13 cellular contexts compared by ENCODE assay signal in genomic region chr11:17564687-17565042, GRCh38. TPM values are rescaled to one million over a fixed set of nuclear protein-coding genes. Genes with fewer than 3 reads are reported as not detected.
DNase-seq lines count a peak whose midpoint lies in the region; ATAC-seq and TF ChIP-seq lines count a peak whose summit lies in the region.
"Had no signal": no experiment of that assay in that cellular context is flagged by ENCODE, and none has a peak within 500 bp of the region (broad histone marks: within the 10 kb centered on the region; RNA-seq: fewer than 3 reads in every experiment).

No MANE protein-coding gene starts in this region.

- H3K4me3 Mint-ChIP-seq in WTC11: no peak overlapping the region
- H3K4me3 Mint-ChIP-seq: activated T-cell treated with anti-CD3 and anti-CD28 coated beads, Interleukin-2, amount 50 U/mL, for 4 hours; IgD-negative memory B cell had no signal

- H3K27me3 Mint-ChIP-seq in WTC11 (ENCODE audit: low read depth): no peaks in the 10 kb centered on the region; the same call in 1 of the 2 replicates

- H3K9me2 ChIP-seq in DOHH2 (replicated peaks; ENCODE audit: control insufficient read depth, low read length): no peaks in the 10 kb centered on the region

- peak; percentile 59 for TF ChIP-seq CTCF in DOHH2 (IDR thresholded peaks at IDR 0.05; ENCODE audit: low read depth, low read length, poor library complexity, severe bottlenecking)
- TF ChIP-seq CTCF in HFF-Myc (IDR thresholded peaks at IDR 0.05; ENCODE audit: low read depth, low read length, missing control alignments): peak; percentile 40
- no peak for TF ChIP-seq CTCF in WTC11 (IDR thresholded peaks at IDR 0.05)

- no peaks in the 10 kb centered on the region for H4K20me1 ChIP-seq in DOHH2 (ENCODE audit: control insufficient read depth, insufficient read depth, low read depth, low read length)

- no peak overlapping the region for H3K27ac Mint-ChIP-seq in WTC11
- H3K27ac Mint-ChIP-seq: IgD-negative memory B cell had no signal

- H3K79me2 ChIP-seq in DOHH2 (ENCODE audit: control insufficient read depth, low read length): no peaks in the 10 kb centered on the region

- H3K36me3 Mint-ChIP-seq in WTC11: no peaks in the 10 kb centered on the region
- H3K36me3 Mint-ChIP-seq: IgD-negative memory B cell had no signal

- POLR2A ChIA-PET in WTC11 (lab: Charles Lee): no interaction called here

- H3K27me3 ChIP-seq in DOHH2 (ENCODE audit: control insufficient read depth, low read length): no peaks in the 10 kb centered on the region
- H3K27me3 ChIP-seq: ascending aorta, sigmoid colon had no signal

- no peak overlapping the region for H3K27ac ChIP-seq in DOHH2 (ENCODE audit: low read depth, low read length)
- H3K27ac ChIP-seq: ascending aorta, sigmoid colon had no signal

- peak; percentile 74 for ATAC-seq in WTC11
- ATAC-seq: activated T-cell treated with anti-CD3 and anti-CD28 coated beads, Interleukin-2, amount 50 U/mL, for 4 hours had no signal

- no peak for DNase-seq in HFF-Myc (ENCODE audit: extremely low read depth, low read depth)
- DNase-seq in WTC11 (ENCODE audit: low spot score): peak; percentile 53
- DNase-seq in iris pigment epithelial cell (ENCODE audit: low read depth): peak; percentile 5
- DNase-seq in C1 segment of cervical spinal cord (lab: John Stamatoyannopoulos, UW): no peak
- DNase-seq in kidney glomerular epithelial cell (lab: John Stamatoyannopoulos, UW): no peak
- DNase-seq in NCI-H1092 (lab: John Stamatoyannopoulos, UW): no peak
- DNase-seq: activated T-cell treated with anti-CD3 and anti-CD28 coated beads, Interleukin-2, amount 50 U/mL, for 4 hours; COR-L47; NCI-H2171 had no signal

- no peak overlapping the region for H3K4me3 ChIP-seq in DOHH2 (ENCODE audit: low read length)
- no peak overlapping the region for H3K4me3 ChIP-seq in HFF-Myc (replicated peaks; ENCODE audit: low read depth, low read length)
- H3K4me3 ChIP-seq: ascending aorta, sigmoid colon had no signal

- no peaks in the 10 kb centered on the region for H3K9me3 ChIP-seq in DOHH2 (ENCODE audit: control insufficient read depth, insufficient read depth, low read length)
- H3K9me3 ChIP-seq: ascending aorta, sigmoid colon had no signal

- H3K4me1 Mint-ChIP-seq in WTC11: no peaks in the 10 kb centered on the region
- H3K4me1 Mint-ChIP-seq: IgD-negative memory B cell had no signal

- H3K4me1 ChIP-seq in DOHH2 (ENCODE audit: control insufficient read depth, low read length): no peaks in the 10 kb centered on the region
- H3K4me1 ChIP-seq: ascending aorta, sigmoid colon had no signal

- no peaks in the 10 kb centered on the region for H3K36me3 ChIP-seq in DOHH2 (ENCODE audit: control insufficient read depth, low read length)
- H3K36me3 ChIP-seq: ascending aorta, sigmoid colon had no signal

- H3K9me3 Mint-ChIP-seq in WTC11: no peaks in the 10 kb centered on the region
- H3K9me3 Mint-ChIP-seq: activated T-cell treated with anti-CD3 and anti-CD28 coated beads, Interleukin-2, amount 50 U/mL, for 4 hours; IgD-negative memory B cell had no signal

- CTCF ChIA-PET in WTC11 (lab: Charles Lee): interaction anchor here (0.7 to 3.5 kb wide), 14 partner anchors 11 to 176 kb away, joined by 3 to 25 read pairs (median 5); partner anchors contain the start of genes KCNJ11, MYOD1, OTOG and USH1C

- no peak overlapping the region for H3K4me2 ChIP-seq in DOHH2 (ENCODE audit: low read length)

- no peaks in the 10 kb centered on the region for H3F3A ChIP-seq in DOHH2 (ENCODE audit: control insufficient read depth, insufficient read depth)

TF ChIP-seq in WTC11, 78 proteins besides CTCF, POLR2A, EP300 and RAD21:
- no peak for TF ChIP-seq FOXK1 (CRISPR knock-in tag; IDR thresholded peaks at IDR 0.05)
- TF ChIP-seq E2F1 (CRISPR knock-in tag; IDR thresholded peaks at IDR 0.05): no peak
- TF ChIP-seq RELA (CRISPR knock-in tag; IDR thresholded peaks at IDR 0.05; ENCODE audit: borderline replicate concordance): no peak
- TF ChIP-seq PRRX2 (CRISPR knock-in tag; IDR thresholded peaks at IDR 0.05): no peak
- no peak for TF ChIP-seq GTF2I (CRISPR knock-in tag; conservative IDR thresholded peaks at IDR 0.05)
- TF ChIP-seq FOXP4 (CRISPR knock-in tag; IDR thresholded peaks at IDR 0.05): no peak

RNA-seq across cellular contexts. Expression of gene OTOG, which starts 17.6 kb away (rescaled TPM):
- total RNA-seq in WTC11 (2021): 1.4 to 3.5 TPM (median 2.1 TPM) in 3 replicates
- total RNA-seq: activated T-cell treated with anti-CD3 and anti-CD28 coated beads, Interleukin-2, amount 50 U/mL, for 4 hours; ascending aorta had no signal

RNA-seq across cellular contexts. Expression of gene USH1C, which starts 20.4 kb away (rescaled TPM):
- total RNA-seq in WTC11 (2021): 3.3 to 3.9 TPM (median 3.7 TPM) in 3 replicates
- total RNA-seq: activated T-cell treated with anti-CD3 and anti-CD28 coated beads, Interleukin-2, amount 50 U/mL, for 4 hours; ascending aorta had no signal

Comparison
In these comparisons a context has a peak if more than half of its experiments do, and no peak if none do; other contexts are left out.
1. DNase-seq: peak in WTC11 (single experiment) and iris pigment epithelial cell (single experiment); none in HFF-Myc (single experiment), C1 segment of cervical spinal cord (0 of 14), kidney glomerular epithelial cell (single experiment) and NCI-H1092 (single experiment).